In genomic region chr10:95245425-95246055, GRCh38 we compare ENCODE assay signal across 11 cellular contexts. TPM values are rescaled to one million over a fixed set of nuclear protein-coding genes. Genes with fewer than 3 reads are reported as not detected.
DNase-seq lines count a peak whose midpoint lies in the region; ATAC-seq and TF ChIP-seq lines count a peak whose summit lies in the region.
"Had no signal": no experiment of that assay in that cellular context is flagged by ENCODE, and none has a peak within 500 bp of the region (broad histone marks: within the 10 kb centered on the region; RNA-seq: fewer than 3 reads in every experiment).

No MANE protein-coding gene starts in this region.

- H3K27me3 ChIP-seq in Peyer's patch: no peaks in the 10 kb centered on the region
- H3K27me3 ChIP-seq: colonic mucosa had no signal

- in situ Hi-C loops in ACHN (cut with HindIII; ENCODE audit: low pct_ligation_motif_present, low pct_unique_long_range_greater_than_20kb, low sequenced_read_pairs): no loop called here

- H3K4me3 Mint-ChIP-seq in activated T-cell treated with anti-CD3 and anti-CD28 coated beads, Interleukin-2, amount 50 U/mL, for 24 hours: no peak overlapping the region
- H3K4me3 Mint-ChIP-seq in stimulated activated effector memory CD8-positive, alpha-beta T cell treated with anti-CD3 and anti-CD28 coated beads, Interleukin-12 subunit alpha, Interleukin-12 subunit beta, amount 100 ng/mL, for 72 hours: no peak overlapping the region

- H3K4me1 Mint-ChIP-seq in activated T-cell treated with anti-CD3 and anti-CD28 coated beads, Interleukin-2, amount 50 U/mL, for 24 hours (ENCODE audit: low read depth): peaks cover 13% of the 10 kb centered on the region
- peaks cover 5% of the 10 kb centered on the region for H3K4me1 Mint-ChIP-seq in stimulated activated effector memory CD8-positive, alpha-beta T cell treated with anti-CD3 and anti-CD28 coated beads, Interleukin-12 subunit alpha, Interleukin-12 subunit beta, amount 100 ng/mL, for 72 hours

- no peaks in the 10 kb centered on the region for H3K9me3 Mint-ChIP-seq in activated T-cell treated with anti-CD3 and anti-CD28 coated beads, Interleukin-2, amount 50 U/mL, for 24 hours
- no peaks in the 10 kb centered on the region for H3K9me3 Mint-ChIP-seq in stimulated activated effector memory CD8-positive, alpha-beta T cell treated with anti-CD3 and anti-CD28 coated beads, Interleukin-12 subunit alpha, Interleukin-12 subunit beta, amount 100 ng/mL, for 72 hours

- ATAC-seq in HG02588 (IDR thresholded peaks at IDR 0.05; ENCODE audit: unreplicated experiment) (peak; percentile 91), HG03469 (IDR thresholded peaks at IDR 0.05; ENCODE audit: unreplicated experiment) (peak; percentile 86)
- ATAC-seq in stimulated activated effector memory CD8-positive, alpha-beta T cell treated with anti-CD3 and anti-CD28 coated beads, Interleukin-12 subunit alpha, Interleukin-12 subunit beta, amount 100 ng/mL, for 72 hours: peak; percentile 65

- no peaks in the 10 kb centered on the region for H3K9me3 ChIP-seq in Peyer's patch
- H3K9me3 ChIP-seq: colonic mucosa had no signal

- no peak for TF ChIP-seq CTCF in Peyer's patch (IDR thresholded peaks at IDR 0.05)

- peaks cover 40% of the 10 kb centered on the region for H3K27me3 Mint-ChIP-seq in activated T-cell treated with anti-CD3 and anti-CD28 coated beads, Interleukin-2, amount 50 U/mL, for 24 hours

- H3K36me3 ChIP-seq in Peyer's patch: peaks cover 0 to 65% (median 0%) of the 10 kb centered on the region in 3 donors

- no peak overlapping the region for H3K4me3 ChIP-seq in Peyer's patch
- H3K4me3 ChIP-seq: colonic mucosa had no signal

- peak overlapping the region; percentile 47 for H3K27ac Mint-ChIP-seq in activated T-cell treated with anti-CD3 and anti-CD28 coated beads, Interleukin-2, amount 50 U/mL, for 24 hours
- H3K27ac Mint-ChIP-seq in stimulated activated effector memory CD8-positive, alpha-beta T cell treated with anti-CD3 and anti-CD28 coated beads, Interleukin-12 subunit alpha, Interleukin-12 subunit beta, amount 100 ng/mL, for 72 hours: peak overlapping the region; percentile 50

- H3K27ac ChIP-seq in Peyer's patch: peak overlapping the region in 1 of 4 donors; percentile 17
- H3K27ac ChIP-seq: colonic mucosa, RWPE1 had no signal

- no peaks in the 10 kb centered on the region for H3K36me3 Mint-ChIP-seq in activated T-cell treated with anti-CD3 and anti-CD28 coated beads, Interleukin-2, amount 50 U/mL, for 24 hours (ENCODE audit: low read depth)
- H3K36me3 Mint-ChIP-seq in stimulated activated effector memory CD8-positive, alpha-beta T cell treated with anti-CD3 and anti-CD28 coated beads, Interleukin-12 subunit alpha, Interleukin-12 subunit beta, amount 100 ng/mL, for 72 hours: no peaks in the 10 kb centered on the region

- no peak for DNase-seq in activated T-cell treated with anti-CD3 and anti-CD28 coated beads, Interleukin-2, amount 50 U/mL, for 24 hours
- DNase-seq in activated T-cell treated with anti-CD3 and anti-CD28 coated beads for 4 hours: no peak
- DNase-seq in stimulated activated effector memory CD8-positive, alpha-beta T cell treated with anti-CD3 and anti-CD28 coated beads, Interleukin-12 subunit alpha, Interleukin-12 subunit beta, amount 100 ng/mL, for 72 hours (ENCODE audit: low spot score in 2 of 2): peak in 1 of 2 donors; percentile 54
- DNase-seq in ACHN: no peak
- no peak for DNase-seq in NCI-H226
- DNase-seq in Peyer's patch: no peak
- DNase-seq: colonic mucosa had no signal

- no peak for TF ChIP-seq POLR2A in Peyer's patch (IDR thresholded peaks at IDR 0.05)

- H3K4me1 ChIP-seq in Peyer's patch: peaks cover 0 to 18% (median 0%) of the 10 kb centered on the region in 4 donors
- H3K4me1 ChIP-seq: colonic mucosa had no signal

RNA-seq across cellular contexts. Expression of gene PDLIM1, which starts 45.3 kb away (rescaled TPM):
- 100 to 1,000 TPM; 180 to 351 (median 240) TPM for total RNA-seq in Peyer's patch

RNA-seq across cellular contexts. Expression of gene ACSM6, which starts 51.5 kb away (rescaled TPM):
- not detected for total RNA-seq in Peyer's patch
- total RNA-seq: colonic mucosa, omental fat pad had no signal
